In the genomic region with DNA sequence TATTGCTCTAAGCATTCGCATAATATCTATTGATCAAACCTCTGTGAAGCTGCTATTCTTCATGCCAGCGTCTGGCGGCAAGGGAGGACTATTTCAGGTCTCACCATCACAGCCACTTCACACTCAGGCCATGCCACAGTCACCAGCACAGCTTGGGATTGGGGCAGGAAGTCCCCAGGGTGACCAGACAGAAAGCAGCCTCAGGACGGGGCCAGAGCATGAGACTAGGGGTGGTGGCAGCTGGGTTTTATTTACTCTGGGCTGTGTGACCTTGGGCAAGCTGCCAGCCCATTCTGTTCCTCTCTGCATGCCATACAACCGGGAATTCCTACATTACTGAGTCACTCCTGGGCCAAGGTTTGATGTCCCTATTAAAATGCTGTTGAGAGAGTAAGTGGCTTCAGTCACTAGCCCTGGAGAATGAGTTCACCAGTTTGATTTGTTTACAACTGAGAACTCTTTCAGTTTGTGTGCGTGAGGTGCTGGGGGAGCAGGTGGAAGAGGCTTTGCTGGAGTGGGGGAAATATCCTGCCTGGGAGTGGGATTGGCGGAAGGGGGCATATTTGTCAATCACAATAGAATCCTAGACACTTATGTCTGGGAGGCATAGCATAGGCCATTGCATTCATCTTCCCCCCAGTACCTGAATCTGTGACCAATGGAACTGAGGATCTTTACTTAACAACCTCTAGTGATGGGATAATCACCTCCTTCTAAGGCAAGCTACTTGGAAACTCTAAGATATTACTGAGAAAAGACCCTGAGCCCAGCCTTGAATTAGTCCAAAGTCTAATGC, we compare ENCODE assay signal across 8 cellular contexts.
DNase-seq lines count a peak whose midpoint lies in the region; ATAC-seq, FAIRE-seq and TF ChIP-seq lines count a peak whose summit lies in the region.

No MANE protein-coding gene starts in this region.

- peaks cover 0 to 9% (median 0%) of the 10 kb centered on the region in 9 donors for H3K9me3 Mint-ChIP-seq in naive thymus-derived CD8-positive, alpha-beta T cell

- no peak for ATAC-seq in HG02938 (IDR thresholded peaks at IDR 0.05; ENCODE audit: unreplicated experiment)
- ATAC-seq in naive thymus-derived CD8-positive, alpha-beta T cell, result no peak

- H3K79me1 ChIP-seq in mesendoderm (ENCODE audit: low read length), result no peaks in the 10 kb centered on the region

- H3K4me3 Mint-ChIP-seq in naive thymus-derived CD8-positive, alpha-beta T cell, result no peak overlapping the region

- no peak overlapping the region for H3K9ac ChIP-seq in mesendoderm (ENCODE audit: low read length)

- H3K56ac ChIP-seq in mesendoderm (ENCODE audit: low read length), result no peak overlapping the region

- no peak overlapping the region for H2AK5ac ChIP-seq in mesendoderm (ENCODE audit: low read length)

- no peak overlapping the region for H3K18ac ChIP-seq in mesendoderm (ENCODE audit: low read length)

- no peak overlapping the region for H3K27ac Mint-ChIP-seq in naive thymus-derived CD8-positive, alpha-beta T cell

- H3K27me3 Mint-ChIP-seq in naive thymus-derived CD8-positive, alpha-beta T cell, result peaks cover under 1 to 13% (median 4%) of the 10 kb centered on the region in 5 donors

- no peak for TF ChIP-seq POLR2A in GM12891 (IDR thresholded peaks at IDR 0.05; ENCODE audit: low read depth, low read length)

- H4K8ac ChIP-seq in mesendoderm (ENCODE audit: low read depth, low read length), result no peak overlapping the region

- H3K79me2 ChIP-seq in mesendoderm (ENCODE audit: control insufficient read depth, insufficient read depth, low read length), result no peaks in the 10 kb centered on the region

- no peak overlapping the region for H3K23ac ChIP-seq in mesendoderm (ENCODE audit: low read length)

- no peak overlapping the region for H3K27ac ChIP-seq in mesendoderm (ENCODE audit: low read depth, low read length)

- DNase-seq in EL (peak; percentile 92), NCI-H1436 treated with DMSO at 0.1 percent for 48 hours (lab: John Stamatoyannopoulos, UW) (peak; percentile 74), bronchial epithelial cell (ENCODE audit: low read depth) (peak; percentile 60), mesendoderm (peak; percentile 73), GM12891 (ENCODE audit: insufficient read length, low spot score) (no peak)
- no peak for DNase-seq in activated CD8-positive, alpha-beta memory T cell treated with anti-CD3 and anti-CD28 coated beads, Interleukin-2, amount 50 U/mL, for 48 hours
- no peak for DNase-seq in naive thymus-derived CD8-positive, alpha-beta T cell

- H3K27me3 ChIP-seq in bronchial epithelial cell (ENCODE audit: control insufficient read depth, insufficient read depth, low read length), result no peaks in the 10 kb centered on the region
- no peaks in the 10 kb centered on the region for H3K27me3 ChIP-seq in mesendoderm (ENCODE audit: insufficient read depth, low read length, poor library complexity)

- no peak overlapping the region for H3K4me2 ChIP-seq in mesendoderm (ENCODE audit: low read length)

- H3K4me3 ChIP-seq in bronchial epithelial cell (ENCODE audit: low read depth, low read length) (no peak overlapping the region), mesendoderm (ENCODE audit: low read length) (no peak overlapping the region)

- no peak overlapping the region for H2BK5ac ChIP-seq in mesendoderm (ENCODE audit: low read length)

- POLR2A ChIA-PET in naive thymus-derived CD8-positive, alpha-beta T cell (lab: Charles Lee), result no interaction called here

- no peak overlapping the region for H3K4ac ChIP-seq in mesendoderm (ENCODE audit: low read depth, low read length)

- H4K5ac ChIP-seq in mesendoderm (ENCODE audit: low read length), result no peak overlapping the region

- H2BK120ac ChIP-seq in mesendoderm (ENCODE audit: low read depth, low read length), result no peak overlapping the region

- TF ChIP-seq CTCF in bronchial epithelial cell (IDR thresholded peaks at IDR 0.05; ENCODE audit: insufficient read depth, low read length, severe bottlenecking), result no peak

- no peaks in the 10 kb centered on the region for H3K36me3 Mint-ChIP-seq in naive thymus-derived CD8-positive, alpha-beta T cell

- H2BK15ac ChIP-seq in mesendoderm (replicated peaks; ENCODE audit: low read depth), result no peak overlapping the region

- no CpG with 5 or more reads among the region's 7 CpGs for WGBS in mesendoderm (ENCODE audit: extremely low coverage, insufficient coverage, low lambda C conversion rate)

- no peaks in the 10 kb centered on the region for H3K4me1 Mint-ChIP-seq in naive thymus-derived CD8-positive, alpha-beta T cell

- H3K36me3 ChIP-seq in bronchial epithelial cell (ENCODE audit: control insufficient read depth, insufficient read depth, low read length) (no peaks in the 10 kb centered on the region), mesendoderm (ENCODE audit: control insufficient read depth, insufficient read depth, low read length) (no peaks in the 10 kb centered on the region)

- H3K4me1 ChIP-seq in mesendoderm (ENCODE audit: control insufficient read depth, low read depth, low read length), result peaks cover 2% of the 10 kb centered on the region

- FAIRE-seq in bronchial epithelial cell (lab: Jason Lieb, UNC) (no peak), GM12891 (lab: Jason Lieb, UNC) (no peak)

TF ChIP-seq in GM12891, 5 proteins besides CTCF, POLR2A, EP300 and RAD21:
- no peak for TF ChIP-seq POLR2AphosphoS5 (IDR thresholded peaks at IDR 0.05; ENCODE audit: low read depth, low read length)
- TF ChIP-seq POU2F2 (IDR thresholded peaks at IDR 0.05; ENCODE audit: low read depth, low read length), result no peak
- no peak for TF ChIP-seq SPI1 (IDR thresholded peaks at IDR 0.05; ENCODE audit: low read depth, low read length)
- no peak for TF ChIP-seq TAF1 (IDR thresholded peaks at IDR 0.05; ENCODE audit: low read depth, low read length)
- TF ChIP-seq PAX5 (IDR thresholded peaks at IDR 0.05; ENCODE audit: insufficient read depth, low read length, severe bottlenecking), result no peak

Comparison
In these comparisons a context has a peak if more than half of its experiments do, and no peak if none do; other contexts are left out.
1. DNase-seq: peak in EL (single experiment), NCI-H1436 treated with DMSO at 0.1 percent for 48 hours (single experiment), bronchial epithelial cell (single experiment) and mesendoderm (single experiment); none in activated CD8-positive, alpha-beta memory T cell treated with anti-CD3 and anti-CD28 coated beads, Interleukin-2, amount 50 U/mL, for 48 hours (single experiment), GM12891 (single experiment) and naive thymus-derived CD8-positive, alpha-beta T cell (0 of 10).